In the genomic region with DNA sequence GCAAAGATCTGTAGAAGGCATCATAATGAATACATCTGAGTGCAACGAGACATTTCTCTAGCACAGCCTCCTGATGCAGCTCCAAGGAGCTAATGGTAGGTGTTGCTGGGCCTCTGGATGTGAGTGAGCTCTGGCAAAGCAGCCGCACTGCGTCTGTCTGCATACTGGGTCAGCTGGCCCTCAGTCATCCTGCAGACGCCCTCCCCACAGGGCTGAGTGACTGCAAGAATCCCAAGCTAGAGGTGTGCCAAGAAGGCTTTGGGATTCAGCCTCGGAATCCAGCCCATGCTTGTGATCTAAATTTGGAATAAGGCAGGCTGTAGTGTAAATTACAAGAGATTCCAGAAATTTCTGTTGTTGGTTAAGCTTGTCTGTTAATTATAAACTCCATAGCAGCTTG, we compare ENCODE assay signal across 8 cellular contexts. TPM values are rescaled to one million over a fixed set of nuclear protein-coding genes. Genes with fewer than 3 reads are reported as not detected.
DNase-seq lines count a peak whose midpoint lies in the region; ATAC-seq, FAIRE-seq and TF ChIP-seq lines count a peak whose summit lies in the region.

No MANE protein-coding gene starts in this region.

- peak overlapping the region; percentile 69 for H3K27ac Mint-ChIP-seq in activated naive CD8-positive, alpha-beta T cell

- no peak for ATAC-seq in GM18498 (IDR thresholded peaks at IDR 0.05; ENCODE audit: unreplicated experiment)

- H3K4me3 ChIP-seq in AG10803 (ENCODE audit: low read length), result no peak overlapping the region
- no peak overlapping the region for H3K4me3 ChIP-seq in trophoblast cell (ENCODE audit: low read depth, low read length)

- H3K9ac ChIP-seq in trophoblast cell (ENCODE audit: low read length), result no peak overlapping the region

- no peak for FAIRE-seq in GM12892 (lab: Jason Lieb, UNC)

- WGBS in trophoblast cell (ENCODE audit: extremely low coverage, insufficient coverage, insufficient read length), result no CpG with 5 or more reads among the region's 5 CpGs

- no peak overlapping the region for H2AFZ ChIP-seq in trophoblast cell (ENCODE audit: insufficient read depth, low read length, poor library complexity)

- H2AK5ac ChIP-seq in trophoblast cell (ENCODE audit: low read length), result no peak overlapping the region

- no peaks in the 10 kb centered on the region for H3K9me3 ChIP-seq in trophoblast cell (ENCODE audit: insufficient read depth, low read depth, low read length)

- H3K18ac ChIP-seq in trophoblast cell (ENCODE audit: low read length), result no peak overlapping the region

- no peaks in the 10 kb centered on the region for H3K27me3 Mint-ChIP-seq in activated naive CD8-positive, alpha-beta T cell

- no peaks in the 10 kb centered on the region for H3K9me3 Mint-ChIP-seq in activated naive CD8-positive, alpha-beta T cell (ENCODE audit: low read depth)

- H3K79me2 ChIP-seq in trophoblast cell (ENCODE audit: control insufficient read depth, insufficient read depth, low read length, poor library complexity), result no peaks in the 10 kb centered on the region

- H3K23ac ChIP-seq in trophoblast cell (ENCODE audit: low read length), result no peak overlapping the region

- DNase-seq in AG10803 (ENCODE audit: low read depth) (peak; percentile 94), glomerular visceral epithelial cell (ENCODE audit: extremely low spot score) (peak; percentile 81), trophoblast cell (peak; percentile 27 to 31), UCSD-AML1 (lab: John Stamatoyannopoulos, UW; ENCODE audit: unreplicated experiment) (no peak), GM20000 (ENCODE audit: low spot score) (no peak), GM12892 (ENCODE audit: insufficient read length) (no peak)

- peaks cover 19% of the 10 kb centered on the region for H3K36me3 Mint-ChIP-seq in activated naive CD8-positive, alpha-beta T cell

- no peak overlapping the region for H4K12ac ChIP-seq in trophoblast cell (ENCODE audit: low read depth, low read length)

- TF ChIP-seq CTCF in AG10803 (conservative IDR thresholded peaks at IDR 0.05; ENCODE audit: low read length) (no peak), GM20000 (IDR thresholded peaks at IDR 0.05; ENCODE audit: extremely low read depth, missing control alignments) (no peak)

- no peak overlapping the region for H3K4ac ChIP-seq in trophoblast cell (ENCODE audit: low read depth, low read length)

- no peak overlapping the region for H2BK12ac ChIP-seq in trophoblast cell (ENCODE audit: low read length)

- H4K8ac ChIP-seq in trophoblast cell (ENCODE audit: low read depth, low read length), result peak overlapping the region; percentile 47

- H4K91ac ChIP-seq in trophoblast cell (ENCODE audit: low read depth, low read length), result no peak overlapping the region

- no peak overlapping the region for H3K14ac ChIP-seq in trophoblast cell (ENCODE audit: low read length)

- H3K27me3 ChIP-seq in trophoblast cell (ENCODE audit: insufficient read depth, low read length), result no peaks in the 10 kb centered on the region

- H3K79me1 ChIP-seq in trophoblast cell (ENCODE audit: low read length), result no peaks in the 10 kb centered on the region

- H3K4me1 Mint-ChIP-seq in activated naive CD8-positive, alpha-beta T cell (ENCODE audit: low read depth), result peaks cover 81% of the 10 kb centered on the region

- peak overlapping the region; percentile 1 for H3K4me3 Mint-ChIP-seq in activated naive CD8-positive, alpha-beta T cell

- H3K27ac ChIP-seq in trophoblast cell (ENCODE audit: low read depth, low read length), result no peak overlapping the region

- peaks cover 2 to 4% of the 10 kb centered on the region in 2 experiments for H3K4me1 ChIP-seq in trophoblast cell (ENCODE audit: control insufficient read depth in 1 of 2, insufficient read depth in 2 of 2, low read length in 2 of 2)

- no peak overlapping the region for H2BK120ac ChIP-seq in trophoblast cell (ENCODE audit: insufficient read depth, low read length, poor library complexity)

- TF ChIP-seq POLR2A in GM12892 (IDR thresholded peaks at IDR 0.05; ENCODE audit: low read depth, low read length), result no peak

- H3K4me2 ChIP-seq in trophoblast cell (ENCODE audit: low read length), result no peak overlapping the region

- no peaks in the 10 kb centered on the region for H3K36me3 ChIP-seq in trophoblast cell (ENCODE audit: control insufficient read depth in 1 of 2, insufficient read depth in 2 of 2, low read length in 2 of 2)

- H2BK5ac ChIP-seq in trophoblast cell (ENCODE audit: low read depth, low read length, poor library complexity), result no peak overlapping the region

RNA-seq across cellular contexts. Expression of a gene that starts 18.5 kb away (rescaled TPM):
- polyA plus RNA-seq in trophoblast cell (2013), result 3.0 and 3.5 TPM in 2 replicates
- polyA plus RNA-seq in GM12892 (2012; ENCODE audit: missing spikeins), result 6.7 TPM

Comparison
In these comparisons a context has a peak if more than half of its experiments do, and no peak if none do; other contexts are left out.
1. DNase-seq: peak in AG10803 (single experiment), glomerular visceral epithelial cell (single experiment) and trophoblast cell (2 of 2); none in UCSD-AML1 (single experiment), GM20000 (single experiment) and GM12892 (single experiment).